Comparison of ENCODE assay signal across 18 cellular contexts in the genomic region with DNA sequence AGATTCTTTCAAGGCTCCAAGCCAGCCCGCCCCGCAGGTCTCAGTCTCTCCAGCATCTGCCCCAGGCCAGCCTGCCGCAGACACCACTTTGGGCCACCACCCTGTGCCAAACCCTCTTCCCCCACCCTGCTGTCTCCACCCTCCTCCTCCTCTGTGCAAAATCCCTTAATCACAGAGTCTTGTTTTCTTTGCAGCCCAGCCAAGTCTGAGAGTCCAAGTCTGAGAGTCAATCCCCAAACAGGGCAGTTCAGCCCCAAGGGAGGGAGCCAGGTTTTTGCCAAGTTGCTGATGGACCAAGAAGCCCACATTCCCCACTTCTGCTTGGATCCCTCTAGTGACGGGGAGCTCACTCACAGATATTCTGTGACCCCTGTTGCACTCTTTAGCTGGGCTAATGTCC. TPM values are rescaled to one million over a fixed set of nuclear protein-coding genes. Genes with fewer than 3 reads are reported as not detected.
DNase-seq lines count a peak whose midpoint lies in the region; ATAC-seq and TF ChIP-seq lines count a peak whose summit lies in the region.
"Had no signal": no experiment of that assay in that cellular context is flagged by ENCODE, and none has a peak within 500 bp of the region (broad histone marks: within the 10 kb centered on the region; RNA-seq: fewer than 3 reads in every experiment).

No MANE protein-coding gene starts in this region.

- no peak overlapping the region for H3K4me3 ChIP-seq in left ventricle myocardium inferior
- H3K4me3 ChIP-seq: esophagus muscularis mucosa, GM12878, ovary had no signal

- peaks cover 29% of the 10 kb centered on the region for H3K4me1 ChIP-seq in left ventricle myocardium inferior

- peaks cover 21% of the 10 kb centered on the region for H3K4me1 Mint-ChIP-seq in brain
- H3K4me1 Mint-ChIP-seq in stimulated activated effector memory CD8-positive, alpha-beta T cell treated with anti-CD3 and anti-CD28 coated beads, Interleukin-12 subunit alpha, Interleukin-12 subunit beta, amount 100 ng/mL, for 72 hours = peaks cover 41% of the 10 kb centered on the region

- peaks cover 24% of the 10 kb centered on the region for H3K36me3 ChIP-seq in left ventricle myocardium inferior
- H3K36me3 ChIP-seq: ovary had no signal

- peaks cover 25% of the 10 kb centered on the region for H3K27me3 ChIP-seq in left ventricle myocardium inferior (ENCODE audit: low read depth)
- H3K27me3 ChIP-seq: esophagus muscularis mucosa, ovary had no signal

- H3K27me3 Mint-ChIP-seq in brain = peaks cover 12% of the 10 kb centered on the region

- DNase-seq in GM03348 (ENCODE audit: low spot score) = peak; percentile 89
- peak; percentile 58 for DNase-seq in left ventricle myocardium inferior
- no peak for DNase-seq in stimulated activated effector memory CD8-positive, alpha-beta T cell treated with anti-CD3 and anti-CD28 coated beads, Interleukin-12 subunit alpha, Interleukin-12 subunit beta, amount 100 ng/mL, for 72 hours (ENCODE audit: low spot score in 2 of 2)
- DNase-seq in activated T-cell treated with anti-CD3 and anti-CD28 coated beads, Interleukin-2, amount 50 U/mL, for 48 hours = no peak
- DNase-seq: activated CD4-positive, alpha-beta T cell treated with anti-CD3 and anti-CD28 coated beads for 1 hour; dermis blood vessel endothelial cell; EL; mesenchymal stem cell; ovary had no signal

- peaks cover 0 to 53% (median 12%) of the 10 kb centered on the region in 5 experiments for H3K9me3 Mint-ChIP-seq in brain
- H3K9me3 Mint-ChIP-seq in stimulated activated effector memory CD8-positive, alpha-beta T cell treated with anti-CD3 and anti-CD28 coated beads, Interleukin-12 subunit alpha, Interleukin-12 subunit beta, amount 100 ng/mL, for 72 hours = no peaks in the 10 kb centered on the region
- H3K9me3 Mint-ChIP-seq: activated naive CD4-positive, alpha-beta T cell treated with anti-CD3 and anti-CD28 coated beads, Interleukin-2, amount 50 U/mL, for 72 hours had no signal

- peaks cover 11% of the 10 kb centered on the region for H3K9me3 ChIP-seq in left ventricle myocardium inferior (replicated peaks)
- H3K9me3 ChIP-seq: ovary had no signal

- TF ChIP-seq CTCF in brain (conservative IDR thresholded peaks at IDR 0.05) (no peak), left ventricle myocardium inferior (IDR thresholded peaks at IDR 0.05; ENCODE audit: borderline replicate concordance) (no peak)

- peak overlapping the region in 2 of 5 experiments; percentile 19 to 55 for H3K27ac Mint-ChIP-seq in brain
- peak overlapping the region; percentile 88 for H3K27ac Mint-ChIP-seq in stimulated activated effector memory CD8-positive, alpha-beta T cell treated with anti-CD3 and anti-CD28 coated beads, Interleukin-12 subunit alpha, Interleukin-12 subunit beta, amount 100 ng/mL, for 72 hours

- ATAC-seq in stimulated activated effector memory CD8-positive, alpha-beta T cell treated with anti-CD3 and anti-CD28 coated beads, Interleukin-12 subunit alpha, Interleukin-12 subunit beta, amount 100 ng/mL, for 72 hours = no peak
- no peak for ATAC-seq in GM21360 (IDR thresholded peaks at IDR 0.05; ENCODE audit: unreplicated experiment)
- ATAC-seq in HG02852 (IDR thresholded peaks at IDR 0.05; ENCODE audit: unreplicated experiment) = no peak
- ATAC-seq: activated naive CD4-positive, alpha-beta T cell treated with anti-CD3 and anti-CD28 coated beads, Interleukin-2, amount 50 U/mL, for 72 hours; GM12878 had no signal

- peaks cover 65% of the 10 kb centered on the region for H3K36me3 Mint-ChIP-seq in brain
- peaks cover 12% of the 10 kb centered on the region for H3K36me3 Mint-ChIP-seq in stimulated activated effector memory CD8-positive, alpha-beta T cell treated with anti-CD3 and anti-CD28 coated beads, Interleukin-12 subunit alpha, Interleukin-12 subunit beta, amount 100 ng/mL, for 72 hours

- peak overlapping the region in 4 of 5 experiments; percentile 14 to 40 (median 36) for H3K4me3 Mint-ChIP-seq in brain
- no peak overlapping the region for H3K4me3 Mint-ChIP-seq in stimulated activated effector memory CD8-positive, alpha-beta T cell treated with anti-CD3 and anti-CD28 coated beads, Interleukin-12 subunit alpha, Interleukin-12 subunit beta, amount 100 ng/mL, for 72 hours

- H3K27ac ChIP-seq in left ventricle myocardium inferior (replicated peaks) = peak overlapping the region; percentile 16
- H3K27ac ChIP-seq: C4-2B, ovary had no signal

- intact Hi-C loops in left ventricle myocardium inferior (cut with micrococcal nuclease) = no loop called here

RNA-seq across cellular contexts. Expression of gene ADAMTS10, which starts 3.1 kb away (rescaled TPM):
- 2.6 TPM for polyA plus RNA-seq in brain (ENCODE audit: insufficient read depth, low read depth, low replicate concordance)
- 11.5 TPM for total RNA-seq in left ventricle myocardium inferior

RNA-seq across cellular contexts. Expression of gene NFILZ, which starts 23.0 kb away (rescaled TPM):
- not detected for polyA plus RNA-seq in brain (ENCODE audit: insufficient read depth, low read depth, low replicate concordance)
- total RNA-seq in left ventricle myocardium inferior = not detected
- total RNA-seq: activated naive CD4-positive, alpha-beta T cell treated with anti-CD3 and anti-CD28 coated beads, Interleukin-2, amount 50 U/mL, for 72 hours; dermis blood vessel endothelial cell; esophagus muscularis mucosa; GM12878; ovary; subcutaneous adipose tissue; T-helper 2 cell treated with Interferon-gamma antibody and Interleukin-4, amounts not matched to agents 100 ng/mL and 5 ng/mL, for 36 hours had no signal
- polyA plus RNA-seq: GM12878, ovary had no signal

RNA-seq across cellular contexts. Expression of gene MYO1F, which starts 30.1 kb away (rescaled TPM):
- 2.4 TPM for polyA plus RNA-seq in brain (ENCODE audit: insufficient read depth, low read depth, low replicate concordance)
- 7.4 TPM for total RNA-seq in left ventricle myocardium inferior

Comparison
In these comparisons a context has a peak if more than half of its experiments do, and no peak if none do; other contexts are left out.
1. DNase-seq: peak in GM03348 (single experiment) and left ventricle myocardium inferior (single experiment); none in stimulated activated effector memory CD8-positive, alpha-beta T cell treated with anti-CD3 and anti-CD28 coated beads, Interleukin-12 subunit alpha, Interleukin-12 subunit beta, amount 100 ng/mL, for 72 hours (0 of 2) and activated T-cell treated with anti-CD3 and anti-CD28 coated beads, Interleukin-2, amount 50 U/mL, for 48 hours (0 of 2).